28 cellular contexts compared by ENCODE assay signal in genomic region chrY:7805624-7806023, GRCh38.
"Had no signal": no experiment of that assay in that cellular context is flagged by ENCODE, and none has a peak within 500 bp of the region (broad histone marks: within the 10 kb centered on the region; RNA-seq: fewer than 3 reads in every experiment).

No MANE protein-coding gene starts in this region.

- H3K9me3 ChIP-seq: ascending aorta, MG63 had no signal

- H3K27ac ChIP-seq: ascending aorta, WERI-Rb-1 had no signal

- DNase-seq: activated CD4-positive, alpha-beta memory T cell treated with anti-CD3 and anti-CD28 coated beads, Interleukin-2, amount 10 ng/mL, durations not matched to agents 7 days and 5 days; activated CD4-positive, alpha-beta T cell treated with anti-CD3 and anti-CD28 coated beads for 1 hour; activated CD4-positive, alpha-beta T cell treated with anti-CD3 and anti-CD28 coated beads for 48 hours; activated CD4-positive, CD25-positive, alpha-beta regulatory T cell; activated CD8-positive, alpha-beta memory T cell treated with anti-CD3 and anti-CD28 coated beads for 24 hours; activated CD8-positive, alpha-beta memory T cell treated with anti-CD3 and anti-CD28 coated beads, Interleukin-2, amount 10 ng/mL, durations not matched to agents 7 days and 5 days; activated CD8-positive, alpha-beta memory T cell treated with anti-CD3 and anti-CD28 coated beads, Interleukin-2, amount 50 U/mL, for 48 hours; activated effector memory CD4-positive, alpha-beta T cell treated with Interleukin-2 at 50 U/mL for 16 hours; activated naive CD4-positive, alpha-beta T cell treated with anti-CD3 and anti-CD28 coated beads, Interleukin-2, amount 10 ng/mL, durations not matched to agents 7 days and 5 days; activated naive CD8-positive, alpha-beta T cell treated with anti-CD3 and anti-CD28 coated beads, Interleukin-2, amount 50 U/mL, for 24 hours; activated T-cell treated with anti-CD3 and anti-CD28 coated beads, Interleukin-2, amount 50 U/mL, for 48 hours; amniotic stem cell; Kasumi-1; KG1; MG63; NCI-H1048; NCI-H1105 treated with DMSO at 0.1 percent for 48 hours; NCI-H1436; NCI-H1694 treated with DMSO at 0.1 percent for 48 hours; NCI-H2029; NCI-H345; NCI-H524 treated with DMSO at 0.1 percent for 48 hours; SHP77 treated with DMSO at 0.1 percent for 48 hours; T1000; WERI-Rb-1 had no signal

- H3K4me3 ChIP-seq: ascending aorta, MG63 had no signal

- H3K4me1 ChIP-seq: ascending aorta had no signal

- H3K36me3 ChIP-seq: ascending aorta, MG63, WERI-Rb-1 had no signal

- ATAC-seq: activated CD8-positive, alpha-beta memory T cell treated with anti-CD3 and anti-CD28 coated beads, Interleukin-2, amount 10 ng/mL, durations not matched to agents 7 days and 5 days; activated naive CD8-positive, alpha-beta T cell treated with anti-CD3 and anti-CD28 coated beads, Interleukin-2, amount 50 U/mL, for 24 hours; Panc1; SK-N-SH treated with all-trans-retinoic acid at 6 μM for 48 hours had no signal

- H3K27me3 ChIP-seq: ascending aorta, MG63 had no signal
